ENCODE assay signal across 25 cellular contexts in the genomic region with DNA sequence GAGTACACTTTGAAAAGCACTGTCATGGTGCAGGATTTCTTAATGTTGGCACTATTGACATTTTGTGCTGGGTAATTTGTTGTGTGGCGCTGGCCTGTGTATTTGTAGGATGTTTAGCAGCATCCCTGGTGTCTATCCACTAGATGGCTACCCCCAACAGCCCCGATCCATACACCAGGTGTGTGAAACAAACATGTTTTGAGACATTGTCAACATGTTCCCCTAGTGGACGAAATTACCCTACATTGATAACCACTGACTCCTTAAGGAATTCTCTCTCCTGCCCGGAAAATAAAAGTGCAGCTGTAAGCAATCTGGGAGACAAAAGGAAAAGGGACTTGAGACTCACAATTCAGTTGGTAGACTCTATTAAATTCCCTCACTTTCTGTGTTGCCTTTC. TPM values are rescaled to one million over a fixed set of nuclear protein-coding genes. Genes with fewer than 3 reads are reported as not detected.
DNase-seq lines count a peak whose midpoint lies in the region; ATAC-seq, FAIRE-seq and TF ChIP-seq lines count a peak whose summit lies in the region.
"Had no signal": no experiment of that assay in that cellular context is flagged by ENCODE, and none has a peak within 500 bp of the region (broad histone marks: within the 10 kb centered on the region; RNA-seq: fewer than 3 reads in every experiment).

No MANE protein-coding gene starts in this region.

- 78 to 89% (median 86%) methylated on average over 4 of the region's 4 CpGs for WGBS in psoas muscle, 3 donors

- TF ChIP-seq CTCF in AG09309 (IDR thresholded peaks at IDR 0.05; ENCODE audit: control insufficient read depth, insufficient read depth, low read depth, low read length, missing control alignments) (peak; percentile 7), VCaP (conservative IDR thresholded peaks at IDR 0.05) (peak; percentile 13; the same call in 1 of the 2 replicates), psoas muscle (IDR thresholded peaks at IDR 0.05) (no peak)

- no peaks in the 10 kb centered on the region for H3K4me1 ChIP-seq in psoas muscle
- H3K4me1 ChIP-seq: gastrocnemius medialis, prostate gland, suprapubic skin, uterus had no signal

- FAIRE-seq in GM18507 (lab: Jason Lieb, UNC), result peak; percentile 18

- no peaks in the 10 kb centered on the region for H3K27me3 ChIP-seq in psoas muscle (ENCODE audit: insufficient read depth in 3 of 3, low read length in 2 of 3)
- H3K27me3 ChIP-seq: gastrocnemius medialis, suprapubic skin, uterus had no signal

- DNase-seq in AG09309 (ENCODE audit: low read depth) (no peak), GM18507 (ENCODE audit: extremely low spot score, insufficient read length, low read depth) (no peak), iPS DF 19.7 (ENCODE audit: low read depth, low spot score) (peak; percentile 20), psoas muscle (no peak)
- DNase-seq: activated CD4-positive, alpha-beta T cell treated with anti-CD3 and anti-CD28 coated beads for 48 hours; activated naive CD4-positive, alpha-beta T cell treated with anti-CD3 and anti-CD28 coated beads, Interleukin-2, amount 50 U/mL, for 16 hours; anterior cingulate cortex; DND-41; erythroblast; gastrocnemius medialis; MM.1S; NCI-H146; NCI-H748 treated with DMSO at 0.1 percent for 48 hours; SIG-M5; stimulated activated CD4-positive, alpha-beta T cell treated with anti-CD3 and anti-CD28 coated beads, Interleukin-1b, Interleukin-23, amount 100 ng/mL, for 48 hours; T-helper 17 cell; uterus had no signal

- H3K9me3 ChIP-seq in psoas muscle, result no peaks in the 10 kb centered on the region
- H3K9me3 ChIP-seq: gastrocnemius medialis, prostate gland, suprapubic skin, uterus had no signal

- no peaks in the 10 kb centered on the region for H3K36me3 ChIP-seq in psoas muscle (ENCODE audit: insufficient read depth in 1 of 2, low read depth in 1 of 2)
- H3K36me3 ChIP-seq: gastrocnemius medialis, prostate gland, suprapubic skin, uterus had no signal

- intact Hi-C loops in psoas muscle (cut with DNase I), result no loop called here

- H3K27ac ChIP-seq in VCaP (peak overlapping the region; percentile 59), psoas muscle (no peak overlapping the region)
- H3K27ac ChIP-seq: gastrocnemius medialis, prostate gland, skin epidermis, suprapubic skin, uterus had no signal

- H3K4me3 ChIP-seq in AG09309 (ENCODE audit: control insufficient read depth, low read depth, low read length) (no peak overlapping the region), psoas muscle (no peak overlapping the region)
- H3K4me3 ChIP-seq: gastrocnemius medialis, lung, prostate gland, skin epidermis, suprapubic skin, uterus had no signal

- ATAC-seq in psoas muscle (no peak), HG03108 (IDR thresholded peaks at IDR 0.05; ENCODE audit: unreplicated experiment) (no peak), HG02970 (IDR thresholded peaks at IDR 0.05; ENCODE audit: low FRiP score, unreplicated experiment) (no peak), HG02610 (IDR thresholded peaks at IDR 0.05; ENCODE audit: unreplicated experiment) (no peak)
- ATAC-seq: gastrocnemius medialis, T-helper 17 cell had no signal

RNA-seq across cellular contexts. Expression of a gene that starts 52.6 kb away (rescaled TPM):
- total RNA-seq in psoas muscle, result under 1 TPM; 0.06 to 0.81 (median 0.21) TPM
- under 1 TPM; 0.05 to 0.12 (median 0.11) TPM for polyA plus RNA-seq in psoas muscle
